In the genomic region with DNA sequence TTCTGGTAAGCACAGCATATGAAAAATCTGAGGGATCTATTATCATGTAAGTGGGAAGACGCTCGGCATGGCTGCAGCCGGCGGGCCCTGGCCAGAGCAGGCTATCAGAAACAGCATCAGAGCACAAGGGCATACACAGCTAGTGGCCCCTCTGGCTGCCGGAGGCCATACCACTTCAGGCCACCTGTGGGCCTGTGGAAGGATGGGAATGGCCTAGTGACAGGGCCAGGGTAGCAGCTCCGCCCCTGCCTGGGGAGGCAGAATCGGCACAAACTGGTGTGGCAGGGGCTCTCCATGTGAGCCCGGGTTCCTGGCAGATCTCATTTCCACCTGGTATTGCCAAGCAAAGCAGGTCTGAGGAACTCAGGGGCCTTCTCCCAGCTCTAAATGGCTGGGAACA, we compare ENCODE assay signal across 27 cellular contexts. TPM values are rescaled to one million over a fixed set of nuclear protein-coding genes. Genes with fewer than 3 reads are reported as not detected.
DNase-seq lines count a peak whose midpoint lies in the region; ATAC-seq and TF ChIP-seq lines count a peak whose summit lies in the region.
"Had no signal": no experiment of that assay in that cellular context is flagged by ENCODE, and none has a peak within 500 bp of the region (broad histone marks: within the 10 kb centered on the region; RNA-seq: fewer than 3 reads in every experiment).

No MANE protein-coding gene starts in this region.

- H3K4me1 ChIP-seq in Caco-2 = peaks cover 8% of the 10 kb centered on the region
- H3K4me1 ChIP-seq: colonic mucosa, foreskin keratinocyte had no signal

- no TSS peak for BruUV-seq in Caco-2 (replicated peaks; lab: Mats Ljungman, UMichigan)

- H3K27me3 Mint-ChIP-seq in CD4-positive, alpha-beta T cell = no peaks in the 10 kb centered on the region
- no peaks in the 10 kb centered on the region for H3K27me3 Mint-ChIP-seq in T-cell
- H3K27me3 Mint-ChIP-seq in glutamatergic neuron (ENCODE audit: unreplicated experiment) = no peaks in the 10 kb centered on the region
- no peaks in the 10 kb centered on the region for H3K27me3 Mint-ChIP-seq in Caco-2 (ENCODE audit: insufficient read depth, unreplicated experiment)

- in situ Hi-C loops in KBM-7 (cut with MboI; ENCODE audit: low pct_unique_long_range_greater_than_20kb, low sequenced_read_pairs) = no loop called here

- TF ChIP-seq CTCF in CD4-positive, alpha-beta T cell (IDR thresholded peaks at IDR 0.05) = no peak
- TF ChIP-seq CTCF in glutamatergic neuron (IDR thresholded peaks at IDR 0.05; ENCODE audit: partially characterized antibody, unreplicated experiment) = no peak
- no peak for TF ChIP-seq CTCF in Caco-2 (IDR thresholded peaks at IDR 0.05; ENCODE audit: insufficient read depth in 1 of 2, low read depth in 1 of 2, low read length in 1 of 2, severe bottlenecking in 1 of 2, unreplicated experiment in 1 of 2)

- DNase-seq in CD4-positive, alpha-beta T cell = no peak
- DNase-seq in T-cell = no peak
- DNase-seq in glutamatergic neuron = no peak
- peak; percentile 71 for DNase-seq in posterior vena cava (ENCODE audit: low spot score)
- no peak for DNase-seq in SIG-M5 (lab: John Stamatoyannopoulos, UW)
- DNase-seq in Caco-2 = no peak
- DNase-seq in NCI-H187 (lab: John Stamatoyannopoulos, UW) = no peak
- DNase-seq in KBM-7 = no peak
- DNase-seq: activated gamma-delta T cell treated with Interleukin-2 at 50 U/mL for 16 hours; activated T-cell treated with anti-CD3 and anti-CD28 coated beads, Interleukin-2, amount 50 U/mL, for 1 hour; brain microvascular endothelial cell; colonic mucosa; effector memory CD4-positive, alpha-beta T cell; EL; foreskin keratinocyte; islet precursor cell; Karpas-422; NCI-H2171 treated with DMSO at 0.1 percent for 48 hours; NCI-H524 treated with DMSO at 0.1 percent for 48 hours; NK-92 treated with Interleukin-12 subunit alpha and Interleukin-12 subunit beta, amount 100 ng/mL, for 24 hours; psoas muscle; T-helper 1 cell had no signal

- H3K4me3 ChIP-seq in Caco-2 (ENCODE audit: low read depth, low read length) = no peak overlapping the region
- H3K4me3 ChIP-seq: BLaER1 treated with 17β-estradiol and CSF1 and Interleukin-3, amounts not matched to agents 10 nM and 100 nM; colonic mucosa; hepatocyte; psoas muscle had no signal

- no peaks in the 10 kb centered on the region for H3K9me3 ChIP-seq in CD4-positive, alpha-beta T cell (ENCODE audit: control insufficient read depth, low read length)
- H3K9me3 ChIP-seq in Caco-2 = no peaks in the 10 kb centered on the region
- H3K9me3 ChIP-seq: colonic mucosa, psoas muscle had no signal

- CTCF ChIA-PET in CD4-positive, alpha-beta T cell (lab: Charles Lee) = interaction anchor here (1.0 kb wide), 1 partner anchor 77 kb away, joined by 3 read pairs; no protein-coding TSS in a partner anchor
- CTCF ChIA-PET in T-cell (lab: Charles Lee) (no interaction called here), Caco-2 (lab: Charles Lee) (interaction anchor here (0.5 kb wide), 1 partner anchor 60 kb away, joined by 3 read pairs; no protein-coding TSS in a partner anchor)

- peak overlapping the region; percentile 59 for H3K27ac Mint-ChIP-seq in CD4-positive, alpha-beta T cell
- H3K27ac Mint-ChIP-seq in T-cell (peak overlapping the region; percentile 23 to 56), glutamatergic neuron (ENCODE audit: unreplicated experiment) (peak overlapping the region; percentile 3), Caco-2 (ENCODE audit: unreplicated experiment) (no peak overlapping the region)

- no peaks in the 10 kb centered on the region for H3K27me3 ChIP-seq in CD4-positive, alpha-beta T cell (ENCODE audit: control insufficient read depth, insufficient read depth, low read length)
- no peaks in the 10 kb centered on the region for H3K27me3 ChIP-seq in Caco-2 (replicated peaks; ENCODE audit: control insufficient read depth, insufficient read depth, low read length)
- H3K27me3 ChIP-seq: BLaER1 treated with 17β-estradiol and CSF1 and Interleukin-3, amounts not matched to agents 10 nM and 100 nM; brain microvascular endothelial cell; colonic mucosa; foreskin keratinocyte; hepatocyte had no signal

- peaks cover 91% of the 10 kb centered on the region for H3K4me1 Mint-ChIP-seq in CD4-positive, alpha-beta T cell (ENCODE audit: low read depth)
- H3K4me1 Mint-ChIP-seq in T-cell (peaks cover 67 to 95% (median 75%) of the 10 kb centered on the region in 3 donors), glutamatergic neuron (ENCODE audit: low read depth, unreplicated experiment) (peaks cover 12% of the 10 kb centered on the region), Caco-2 (ENCODE audit: low read depth, unreplicated experiment) (peaks cover 7% of the 10 kb centered on the region)
- H3K4me1 Mint-ChIP-seq: neural crest cell had no signal

- H3K4me3 Mint-ChIP-seq in CD4-positive, alpha-beta T cell = no peak overlapping the region
- no peak overlapping the region for H3K4me3 Mint-ChIP-seq in T-cell
- H3K4me3 Mint-ChIP-seq in glutamatergic neuron (ENCODE audit: unreplicated experiment) = no peak overlapping the region
- no peak overlapping the region for H3K4me3 Mint-ChIP-seq in Caco-2 (ENCODE audit: unreplicated experiment)
- H3K4me3 Mint-ChIP-seq: neural crest cell had no signal

- intact Hi-C loops in CD4-positive, alpha-beta T cell (cut with DNase I, micrococcal nuclease) = no loop called here
- intact Hi-C loops in posterior vena cava (cut with DNase I) (loop anchor here in 1 of 2 donors (2.0 kb wide), 1 partner anchor 43 kb away; no protein-coding TSS in a partner anchor), Caco-2 (cut with micrococcal nuclease; ENCODE audit: unreplicated experiment) (loop anchor here (2.0 kb wide), 1 partner anchor 19 kb away; no protein-coding TSS in a partner anchor)

- H3K27ac ChIP-seq in CD4-positive, alpha-beta T cell (ENCODE audit: low read depth, low read length) = no peak overlapping the region
- H3K27ac ChIP-seq: brain microvascular endothelial cell, colonic mucosa, foreskin keratinocyte, hepatocyte, psoas muscle had no signal

- no peak for ATAC-seq in CD4-positive, alpha-beta T cell (ENCODE audit: poor library complexity)
- ATAC-seq in T-cell (replicated peaks in 1 of 4) = no peak
- ATAC-seq: esophagus mucosa, foreskin keratinocyte, Panc1, psoas muscle had no signal

- POLR2A ChIA-PET in CD4-positive, alpha-beta T cell (lab: Charles Lee) = interaction anchor here (1.0 to 1.6 kb wide), 2 partner anchors 18 to 46 kb away, joined by 4 read pairs; a partner anchor contains a TSS
- POLR2A ChIA-PET in T-cell (lab: Charles Lee) (no interaction called here), Caco-2 (lab: Charles Lee) (no interaction called here)

- H3K9me3 Mint-ChIP-seq in CD4-positive, alpha-beta T cell = no peaks in the 10 kb centered on the region
- H3K9me3 Mint-ChIP-seq in T-cell (no peaks in the 10 kb centered on the region), glutamatergic neuron (ENCODE audit: unreplicated experiment) (no peaks in the 10 kb centered on the region), Caco-2 (ENCODE audit: unreplicated experiment) (no peaks in the 10 kb centered on the region)

- H3K36me3 ChIP-seq in Caco-2 (ENCODE audit: control insufficient read depth, insufficient read depth, low read length) = no peaks in the 10 kb centered on the region
- H3K36me3 ChIP-seq: brain microvascular endothelial cell, colonic mucosa had no signal

- H3K36me3 Mint-ChIP-seq in CD4-positive, alpha-beta T cell (ENCODE audit: low read depth) = peaks cover 25% of the 10 kb centered on the region
- peaks cover 27% of the 10 kb centered on the region for H3K36me3 Mint-ChIP-seq in T-cell
- no peaks in the 10 kb centered on the region for H3K36me3 Mint-ChIP-seq in glutamatergic neuron (ENCODE audit: unreplicated experiment)
- peaks cover 25% of the 10 kb centered on the region for H3K36me3 Mint-ChIP-seq in Caco-2 (ENCODE audit: insufficient read depth, unreplicated experiment)

RNA-seq across cellular contexts. Expression of a gene that starts 46.4 kb away (rescaled TPM):
- 10 to 100 TPM; 16.8 to 17.7 TPM for total RNA-seq in CD4-positive, alpha-beta T cell
- total RNA-seq in T-cell = 10 to 100 TPM; 25.0 to 66.7 (median 41.7) TPM
- total RNA-seq in glutamatergic neuron (ENCODE audit: unreplicated experiment) = 25.3 TPM
- 100 to 1,000 TPM in 1 of 2 donors, 10 to 100 TPM in 1; 67.9 to 105 TPM for total RNA-seq in posterior vena cava
- 20.8 and 26.1 TPM in 2 replicates for total RNA-seq in Caco-2 (2022)

Comparison
In these comparisons a context has a peak if more than half of its experiments do, and no peak if none do; other contexts are left out.
1. CTCF ChIA-PET loops: an anchor here in CD4-positive, alpha-beta T cell (1.0 kb wide) and Caco-2 (0.5 kb wide); none called in T-cell.